1 cellular context compared by ENCODE assay signal in genomic region chr12:123472438-123472849, GRCh38.
TF ChIP-seq lines count a peak whose summit lies in the region.

No MANE protein-coding gene starts in this region.

TF ChIP-seq in HepG2, 621 proteins besides CTCF, POLR2A, EP300 and RAD21 (continued from another document and continues in another):
- TF ChIP-seq ZBED4 (CRISPR knock-in tag; IDR thresholded peaks at IDR 0.05; ENCODE audit: borderline replicate concordance) (peak; percentile 35; the same call in 1 of the 2 replicates), PBX2 (CRISPR knock-in tag; IDR thresholded peaks at IDR 0.05) (peak; percentile 28; the same call in 1 of the 2 replicates), PATZ1 (CRISPR knock-in tag; IDR thresholded peaks at IDR 0.05) (peak; percentile 70), NKX3-1 (CRISPR knock-in tag; IDR thresholded peaks at IDR 0.05) (peak; percentile 72; the same call in 1 of the 2 replicates), ZNF660 (CRISPR knock-in tag; IDR thresholded peaks at IDR 0.05; ENCODE audit: borderline replicate concordance, low read depth) (no peak), FOXK2 (IDR thresholded peaks at IDR 0.05) (no peak), ARID4A (CRISPR knock-in tag; IDR thresholded peaks at IDR 0.05; ENCODE audit: borderline replicate concordance) (peak; percentile 79; the same call in 1 of the 2 replicates), MXD4 (CRISPR knock-in tag; IDR thresholded peaks at IDR 0.05) (no peak), ZNF549 (CRISPR knock-in tag; IDR thresholded peaks at IDR 0.05) (no peak), HIC2 (CRISPR knock-in tag; IDR thresholded peaks at IDR 0.05; ENCODE audit: low read depth) (peak; percentile 75; the same call in 1 of the 2 replicates), MLX (CRISPR knock-in tag; IDR thresholded peaks at IDR 0.05) (peak; percentile 91), RCOR2 (CRISPR knock-in tag; IDR thresholded peaks at IDR 0.05) (peak; percentile 72), RXRA (CRISPR knock-in tag; IDR thresholded peaks at IDR 0.05) (peak; percentile 90), ZNF687 (CRISPR knock-in tag; IDR thresholded peaks at IDR 0.05) (peak; percentile 96), ZBTB8A (CRISPR knock-in tag; IDR thresholded peaks at IDR 0.05; ENCODE audit: borderline replicate concordance, low read depth) (no peak), IRF2 (CRISPR knock-in tag; IDR thresholded peaks at IDR 0.05) (peak; percentile 72; the same call in 1 of the 2 replicates), PAXIP1 (CRISPR knock-in tag; conservative IDR thresholded peaks at IDR 0.05) (peak; percentile 95), ESRRA (CRISPR knock-in tag; IDR thresholded peaks at IDR 0.05; ENCODE audit: low read depth) (peak; percentile 97), JUND (CRISPR knock-in tag; IDR thresholded peaks at IDR 0.05) (peak; percentile 69), ZNF7 (CRISPR knock-in tag; IDR thresholded peaks at IDR 0.05) (no peak), ZNF331 (CRISPR knock-in tag; IDR thresholded peaks at IDR 0.05) (peak; percentile 86), ZFP91 (CRISPR knock-in tag; IDR thresholded peaks at IDR 0.05; ENCODE audit: borderline replicate concordance) (peak; percentile 56), GTF2F1 (IDR thresholded peaks at IDR 0.05; ENCODE audit: low read length) (no peak), TFDP1 (CRISPR knock-in tag; IDR thresholded peaks at IDR 0.05; ENCODE audit: borderline replicate concordance) (0 out of 2 replicates have a peak, but pooled peaks have one; percentile 52), HNRNPUL1 (IDR thresholded peaks at IDR 0.05; ENCODE audit: low read depth, low read length) (no peak)
